8 cellular contexts compared by ENCODE assay signal in genomic region chr3:71389911-71390573, GRCh38.
DNase-seq lines count a peak whose midpoint lies in the region; ATAC-seq, FAIRE-seq and TF ChIP-seq lines count a peak whose summit lies in the region.

No MANE protein-coding gene starts in this region.

- peak; percentile 40 for DNase-seq in AG09309 (ENCODE audit: low read depth)
- DNase-seq in KBM-7 = peak; percentile 74
- peak; percentile 48 for DNase-seq in activated CD8-positive, alpha-beta T cell treated with anti-CD3 and anti-CD28 coated beads for 36 hours
- peak; percentile 29 to 61 for DNase-seq in foreskin fibroblast
- DNase-seq in pancreas = peak; percentile 63 to 75 (median 70)
- no peak for DNase-seq in vagina (ENCODE audit: extremely low spot score in 2 of 2)

- intact Hi-C loops in activated CD8-positive, alpha-beta T cell treated with anti-CD3 and anti-CD28 coated beads for 36 hours (cut with micrococcal nuclease) = loop anchor here (2.0 to 10.0 kb wide), 6 partner anchors 85 to 325 kb away; partner anchors contain the start of gene FOXP1
- intact Hi-C loops in pancreas (cut with DNase I) = no loop called here
- intact Hi-C loops in vagina (cut with DNase I) = no loop called here

- H3K4me3 ChIP-seq in AG09309 (ENCODE audit: control insufficient read depth, low read depth, low read length) = no peak overlapping the region
- H3K4me3 ChIP-seq in foreskin fibroblast (ENCODE audit: low read depth in 1 of 2, low read length in 2 of 2) = no peak overlapping the region
- H3K4me3 ChIP-seq in pancreas = peak overlapping the region in 1 of 4 donors; percentile 9
- no peak overlapping the region for H3K4me3 ChIP-seq in vagina

- ATAC-seq in activated CD8-positive, alpha-beta T cell treated with anti-CD3 and anti-CD28 coated beads for 36 hours = peak; percentile 25
- peak; percentile 92 to 98 (median 94) for ATAC-seq in pancreas
- ATAC-seq in HG03045 (IDR thresholded peaks at IDR 0.05; ENCODE audit: unreplicated experiment) = no peak
- ATAC-seq in HG03159 (IDR thresholded peaks at IDR 0.05; ENCODE audit: unreplicated experiment) = no peak

- H3K27ac ChIP-seq in pancreas (peak overlapping the region in 2 of 4 donors; percentile 28 to 71), vagina (no peak overlapping the region)

- H3K27me3 Mint-ChIP-seq in activated CD8-positive, alpha-beta T cell treated with anti-CD3 and anti-CD28 coated beads for 36 hours = no peaks in the 10 kb centered on the region

- H3K9me3 ChIP-seq in pancreas (no peaks in the 10 kb centered on the region), vagina (no peaks in the 10 kb centered on the region)

- peaks cover 6 to 16% (median 12%) of the 10 kb centered on the region in 3 donors for H3K4me1 ChIP-seq in pancreas
- H3K4me1 ChIP-seq in vagina = peaks cover 28% of the 10 kb centered on the region

- POLR2A ChIA-PET in activated CD8-positive, alpha-beta T cell treated with anti-CD3 and anti-CD28 coated beads for 36 hours (lab: Charles Lee) = interaction anchor here (0.6 to 4.8 kb wide), 17 partner anchors 8 to 334 kb away, joined by 3 to 47 read pairs (median 4); no protein-coding TSS in a partner anchor

- WGBS in pancreas, 2 donors = 9 to 10% methylated on average over 9 of the region's 9 CpGs

- no peak for TF ChIP-seq CTCF in AG09309 (IDR thresholded peaks at IDR 0.05; ENCODE audit: control insufficient read depth, insufficient read depth, low read depth, low read length, missing control alignments)
- no peak for TF ChIP-seq CTCF in activated CD8-positive, alpha-beta T cell treated with anti-CD3 and anti-CD28 coated beads for 36 hours (IDR thresholded peaks at IDR 0.05)
- no peak for TF ChIP-seq CTCF in foreskin fibroblast (IDR thresholded peaks at IDR 0.05; ENCODE audit: low read depth, low read length)
- no peak for TF ChIP-seq CTCF in pancreas (IDR thresholded peaks at IDR 0.05)
- TF ChIP-seq CTCF in vagina (IDR thresholded peaks at IDR 0.05) = no peak

- peaks cover 72% of the 10 kb centered on the region for H3K4me1 Mint-ChIP-seq in activated CD8-positive, alpha-beta T cell treated with anti-CD3 and anti-CD28 coated beads for 36 hours (ENCODE audit: low read depth)

- no peaks in the 10 kb centered on the region for H3K27me3 ChIP-seq in pancreas
- H3K27me3 ChIP-seq in vagina = no peaks in the 10 kb centered on the region

- H3K36me3 ChIP-seq in pancreas = no peaks in the 10 kb centered on the region
- no peaks in the 10 kb centered on the region for H3K36me3 ChIP-seq in vagina

- CTCF ChIA-PET in activated CD8-positive, alpha-beta T cell treated with anti-CD3 and anti-CD28 coated beads for 36 hours (lab: Charles Lee) = interaction anchor here (0.6 to 1.9 kb wide), 5 partner anchors 21 to 200 kb away, joined by 3 to 7 read pairs (median 4); no protein-coding TSS in a partner anchor

- no peak for TF ChIP-seq POLR2A in vagina (IDR thresholded peaks at IDR 0.05)

- peak overlapping the region; percentile 72 for H3K4me3 Mint-ChIP-seq in activated CD8-positive, alpha-beta T cell treated with anti-CD3 and anti-CD28 coated beads for 36 hours

- H3K27ac Mint-ChIP-seq in activated CD8-positive, alpha-beta T cell treated with anti-CD3 and anti-CD28 coated beads for 36 hours = peak overlapping the region; percentile 94

- peaks cover 11% of the 10 kb centered on the region for H3K36me3 Mint-ChIP-seq in activated CD8-positive, alpha-beta T cell treated with anti-CD3 and anti-CD28 coated beads for 36 hours (ENCODE audit: low read depth)

- peaks cover 2% of the 10 kb centered on the region for H3K9me3 Mint-ChIP-seq in activated CD8-positive, alpha-beta T cell treated with anti-CD3 and anti-CD28 coated beads for 36 hours

- in situ Hi-C loops in KBM-7 (cut with MboI; ENCODE audit: low pct_unique_long_range_greater_than_20kb, low sequenced_read_pairs) = no loop called here

- FAIRE-seq in pancreas (lab: Jason Lieb, UNC) = no peak

Comparison
In these comparisons a context has a peak if more than half of its experiments do, and no peak if none do; other contexts are left out.
1. DNase-seq: peak in AG09309 (single experiment), KBM-7 (single experiment), activated CD8-positive, alpha-beta T cell treated with anti-CD3 and anti-CD28 coated beads for 36 hours (single experiment), foreskin fibroblast (2 of 2) and pancreas (6 of 6); none in vagina (0 of 2).
2. ATAC-seq: peak in activated CD8-positive, alpha-beta T cell treated with anti-CD3 and anti-CD28 coated beads for 36 hours (single experiment) and pancreas (4 of 4); none in HG03045 (single experiment) and HG03159 (single experiment).